ENCODE assay signal across 8 cellular contexts in the genomic region with DNA sequence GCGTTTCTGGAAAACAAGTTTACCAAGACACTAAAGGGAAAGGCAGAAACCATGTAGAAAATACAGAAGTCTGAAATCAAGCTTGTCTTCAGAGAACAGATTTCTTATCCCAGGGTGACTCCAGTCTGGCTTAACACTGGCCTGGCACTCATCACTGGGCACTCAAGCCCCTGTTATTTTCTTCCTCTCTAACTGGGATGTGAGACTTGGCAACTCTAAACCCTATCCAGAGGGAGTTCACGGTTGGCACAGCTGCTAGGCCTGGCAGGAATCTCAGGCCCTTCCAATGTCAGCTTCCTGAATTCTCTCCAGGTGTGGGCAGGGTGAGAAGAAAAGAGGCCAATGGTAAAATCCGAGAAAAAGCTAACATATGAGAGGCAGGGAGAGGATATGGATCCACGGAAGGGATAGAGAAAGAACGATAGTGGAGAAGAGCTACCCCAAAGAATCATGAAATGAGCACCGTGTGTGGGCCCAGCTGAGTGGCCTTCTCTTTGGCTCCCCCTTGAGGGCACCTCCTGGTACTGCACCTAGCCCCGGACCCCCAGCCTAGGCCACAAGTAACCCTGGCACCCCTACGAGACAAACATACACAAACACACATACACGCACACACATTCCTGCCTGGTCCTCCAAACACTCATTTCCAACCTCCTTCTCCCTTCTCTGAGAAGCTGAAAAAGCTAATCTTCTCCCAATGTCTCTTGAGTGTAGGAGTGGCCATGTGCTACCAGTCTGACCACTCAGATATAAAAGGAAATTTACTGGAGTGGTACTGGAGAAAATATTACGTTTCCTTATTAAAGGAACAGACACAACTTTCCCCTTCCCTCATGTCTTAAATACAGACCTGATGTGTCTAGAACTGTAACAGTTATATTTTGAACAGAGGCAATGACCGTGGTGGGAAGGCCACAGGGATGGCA. TPM values are rescaled to one million over a fixed set of nuclear protein-coding genes. Genes with fewer than 3 reads are reported as not detected.
DNase-seq lines count a peak whose midpoint lies in the region; ATAC-seq and TF ChIP-seq lines count a peak whose summit lies in the region.

No MANE protein-coding gene starts in this region.

- H3K4me1 ChIP-seq in HEK293 (ENCODE audit: control insufficient read depth, insufficient read depth, low read length) = no peaks in the 10 kb centered on the region
- no peaks in the 10 kb centered on the region for H3K4me1 ChIP-seq in adrenal gland (replicated peaks in 1 of 2)

- H3K4me3 ChIP-seq in HEK293 (ENCODE audit: low read depth, low read length) (no peak overlapping the region), adrenal gland (no peak overlapping the region), lower leg skin (ENCODE audit: low read depth, poor library complexity, severe bottlenecking) (no peak overlapping the region)

- H3K27me3 ChIP-seq in adrenal gland = no peaks in the 10 kb centered on the region

- CTCF ChIA-PET in HEK293 (lab: Yijun Ruan, JAX) = interaction anchor here (0.6 to 1.6 kb wide), 27 partner anchors 9 to 1763 kb away, joined by 3 to 11 read pairs (median 3); no protein-coding TSS in a partner anchor

- intact Hi-C loops in Right ventricle myocardium inferior (cut with DNase I) (loop anchor here (5.0 kb wide), 1 partner anchor 1181 kb away; no protein-coding TSS in a partner anchor), cardiac septum (cut with DNase I) (no loop called here), adrenal gland (cut with DNase I) (no loop called here), lower leg skin (cut with DNase I; ENCODE audit: low total_unique reads) (no loop called here)

- H3K9me3 ChIP-seq in HEK293 (ENCODE audit: control insufficient read depth, insufficient read depth, low read depth, low read length) (no peaks in the 10 kb centered on the region), adrenal gland (replicated peaks in 1 of 3) (no peaks in the 10 kb centered on the region)

- H3K36me3 ChIP-seq in HEK293 (ENCODE audit: control insufficient read depth in 2 of 2, insufficient read depth in 1 of 2, low read length in 2 of 2) (no peaks in the 10 kb centered on the region), adrenal gland (replicated peaks in 1 of 2) (no peaks in the 10 kb centered on the region)

- H3K27ac ChIP-seq in HEK293 (ENCODE audit: extremely low read depth, low read depth, low read length) (no peak overlapping the region), adrenal gland (no peak overlapping the region)

- POLR2A ChIA-PET in HEK293 (lab: Yijun Ruan, JAX) = interaction anchor here (0.5 kb wide), 1 partner anchor 60 kb away, joined by 4 read pairs; no protein-coding TSS in a partner anchor

- TF ChIP-seq POLR2A in adrenal gland (IDR thresholded peaks at IDR 0.05) (no peak), lower leg skin (IDR thresholded peaks at IDR 0.05) (no peak)

- DNase-seq in Right ventricle myocardium inferior (ENCODE audit: missing footprints) = no peak
- no peak for DNase-seq in cardiac septum (ENCODE audit: low spot score)
- peak; percentile 75 for DNase-seq in NCI-H1092 treated with DMSO at 0.1 percent for 48 hours (lab: John Stamatoyannopoulos, UW)
- DNase-seq in adrenal gland = peak in 3 of 7 donors; percentile 10 to 35 (median 22)
- DNase-seq in left kidney (ENCODE audit: low read depth, low spot score) = peak; percentile 24
- no peak for DNase-seq in lower leg skin (ENCODE audit: low spot score in 2 of 2)
- DNase-seq in anterior cingulate cortex (lab: John Stamatoyannopoulos, UW) = no peak

- ATAC-seq in Right ventricle myocardium inferior = peak; percentile 54

- WGBS in adrenal gland, 4 donors = 45 to 59% (median 48%) methylated on average over 11 of the region's 11 CpGs
- WGBS in lower leg skin, 2 donors = 42 to 46% methylated on average over 11 of the region's 11 CpGs

- no peak for TF ChIP-seq CTCF in HEK293 (tag by site-specific recombination; IDR thresholded peaks at IDR 0.05)
- peak; percentile 29 to 62 (median 46) for TF ChIP-seq CTCF in adrenal gland (IDR thresholded peaks at IDR 0.05)
- no peak for TF ChIP-seq CTCF in lower leg skin (IDR thresholded peaks at IDR 0.05)

TF ChIP-seq in HEK293, 187 proteins besides CTCF, POLR2A, EP300 and RAD21 (continues in another document):
- TF ChIP-seq MEIS1 (CRISPR knock-in tag; IDR thresholded peaks at IDR 0.05; ENCODE audit: borderline replicate concordance) (no peak), ZNF660 (tag by site-specific recombination; IDR thresholded peaks at IDR 0.05) (no peak), ZNF571 (tag by site-specific recombination; IDR thresholded peaks at IDR 0.05) (no peak), ZNF596 (tag by site-specific recombination; IDR thresholded peaks at IDR 0.05) (no peak), ZNF335 (tag by site-specific recombination; conservative IDR thresholded peaks at IDR 0.05) (no peak), ZNF610 (tag by site-specific recombination; IDR thresholded peaks at IDR 0.05; ENCODE audit: borderline replicate concordance) (no peak), ZNF112 (tag by site-specific recombination; IDR thresholded peaks at IDR 0.05) (no peak), SCRT1 (tag by site-specific recombination; IDR thresholded peaks at IDR 0.05; ENCODE audit: borderline replicate concordance) (no peak)
- TF ChIP-seq, protein P1, sequence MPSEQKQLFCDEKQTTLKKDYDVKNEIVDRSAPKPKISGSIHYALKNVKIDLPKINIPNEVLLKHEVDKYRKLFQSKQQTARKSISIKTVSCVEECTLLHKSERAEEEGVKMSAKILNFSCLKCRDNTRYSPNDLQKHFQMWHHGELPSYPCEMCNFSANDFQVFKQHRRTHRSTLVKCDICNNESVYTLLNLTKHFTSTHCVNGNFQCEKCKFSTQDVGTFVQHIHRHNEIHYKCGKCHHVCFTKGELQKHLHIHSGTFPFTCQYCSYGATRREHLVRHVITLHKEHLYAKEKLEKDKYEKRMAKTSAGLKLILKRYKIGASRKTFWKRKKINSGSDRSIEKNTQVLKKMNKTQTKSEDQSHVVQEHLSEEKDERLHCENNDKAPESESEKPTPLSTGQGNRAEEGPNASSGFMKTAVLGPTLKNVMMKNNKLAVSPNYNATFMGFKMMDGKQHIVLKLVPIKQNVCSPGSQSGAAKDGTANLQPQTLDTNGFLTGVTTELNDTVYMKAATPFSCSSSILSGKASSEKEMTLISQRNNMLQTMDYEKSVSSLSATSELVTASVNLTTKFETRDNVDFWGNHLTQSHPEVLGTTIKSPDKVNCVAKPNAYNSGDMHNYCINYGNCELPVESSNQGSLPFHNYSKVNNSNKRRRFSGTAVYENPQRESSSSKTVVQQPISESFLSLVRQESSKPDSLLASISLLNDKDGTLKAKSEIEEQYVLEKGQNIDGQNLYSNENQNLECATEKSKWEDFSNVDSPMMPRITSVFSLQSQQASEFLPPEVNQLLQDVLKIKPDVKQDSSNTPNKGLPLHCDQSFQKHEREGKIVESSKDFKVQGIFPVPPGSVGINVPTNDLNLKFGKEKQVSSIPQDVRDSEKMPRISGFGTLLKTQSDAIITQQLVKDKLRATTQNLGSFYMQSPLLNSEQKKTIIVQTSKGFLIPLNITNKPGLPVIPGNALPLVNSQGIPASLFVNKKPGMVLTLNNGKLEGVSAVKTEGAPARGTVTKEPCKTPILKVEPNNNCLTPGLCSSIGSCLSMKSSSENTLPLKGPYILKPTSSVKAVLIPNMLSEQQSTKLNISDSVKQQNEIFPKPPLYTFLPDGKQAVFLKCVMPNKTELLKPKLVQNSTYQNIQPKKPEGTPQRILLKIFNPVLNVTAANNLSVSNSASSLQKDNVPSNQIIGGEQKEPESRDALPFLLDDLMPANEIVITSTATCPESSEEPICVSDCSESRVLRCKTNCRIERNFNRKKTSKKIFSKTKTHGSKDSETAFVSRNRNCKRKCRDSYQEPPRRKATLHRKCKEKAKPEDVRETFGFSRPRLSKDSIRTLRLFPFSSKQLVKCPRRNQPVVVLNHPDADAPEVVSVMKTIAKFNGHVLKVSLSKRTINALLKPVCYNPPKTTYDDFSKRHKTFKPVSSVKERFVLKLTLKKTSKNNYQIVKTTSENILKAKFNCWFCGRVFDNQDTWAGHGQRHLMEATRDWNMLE (tag by site-specific recombination; conservative IDR thresholded peaks at IDR 0.05; ENCODE audit: low read depth) = no peak
- TF ChIP-seq, protein P2, sequence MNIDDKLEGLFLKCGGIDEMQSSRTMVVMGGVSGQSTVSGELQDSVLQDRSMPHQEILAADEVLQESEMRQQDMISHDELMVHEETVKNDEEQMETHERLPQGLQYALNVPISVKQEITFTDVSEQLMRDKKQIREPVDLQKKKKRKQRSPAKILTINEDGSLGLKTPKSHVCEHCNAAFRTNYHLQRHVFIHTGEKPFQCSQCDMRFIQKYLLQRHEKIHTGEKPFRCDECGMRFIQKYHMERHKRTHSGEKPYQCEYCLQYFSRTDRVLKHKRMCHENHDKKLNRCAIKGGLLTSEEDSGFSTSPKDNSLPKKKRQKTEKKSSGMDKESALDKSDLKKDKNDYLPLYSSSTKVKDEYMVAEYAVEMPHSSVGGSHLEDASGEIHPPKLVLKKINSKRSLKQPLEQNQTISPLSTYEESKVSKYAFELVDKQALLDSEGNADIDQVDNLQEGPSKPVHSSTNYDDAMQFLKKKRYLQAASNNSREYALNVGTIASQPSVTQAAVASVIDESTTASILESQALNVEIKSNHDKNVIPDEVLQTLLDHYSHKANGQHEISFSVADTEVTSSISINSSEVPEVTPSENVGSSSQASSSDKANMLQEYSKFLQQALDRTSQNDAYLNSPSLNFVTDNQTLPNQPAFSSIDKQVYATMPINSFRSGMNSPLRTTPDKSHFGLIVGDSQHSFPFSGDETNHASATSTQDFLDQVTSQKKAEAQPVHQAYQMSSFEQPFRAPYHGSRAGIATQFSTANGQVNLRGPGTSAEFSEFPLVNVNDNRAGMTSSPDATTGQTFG (tag by site-specific recombination; IDR thresholded peaks at IDR 0.05; ENCODE audit: borderline replicate concordance) = no peak
- TF ChIP-seq, protein P3, sequence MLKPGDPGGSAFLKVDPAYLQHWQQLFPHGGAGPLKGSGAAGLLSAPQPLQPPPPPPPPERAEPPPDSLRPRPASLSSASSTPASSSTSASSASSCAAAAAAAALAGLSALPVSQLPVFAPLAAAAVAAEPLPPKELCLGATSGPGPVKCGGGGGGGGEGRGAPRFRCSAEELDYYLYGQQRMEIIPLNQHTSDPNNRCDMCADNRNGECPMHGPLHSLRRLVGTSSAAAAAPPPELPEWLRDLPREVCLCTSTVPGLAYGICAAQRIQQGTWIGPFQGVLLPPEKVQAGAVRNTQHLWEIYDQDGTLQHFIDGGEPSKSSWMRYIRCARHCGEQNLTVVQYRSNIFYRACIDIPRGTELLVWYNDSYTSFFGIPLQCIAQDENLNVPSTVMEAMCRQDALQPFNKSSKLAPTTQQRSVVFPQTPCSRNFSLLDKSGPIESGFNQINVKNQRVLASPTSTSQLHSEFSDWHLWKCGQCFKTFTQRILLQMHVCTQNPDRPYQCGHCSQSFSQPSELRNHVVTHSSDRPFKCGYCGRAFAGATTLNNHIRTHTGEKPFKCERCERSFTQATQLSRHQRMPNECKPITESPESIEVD (tag by site-specific recombination; IDR thresholded peaks at IDR 0.05) = no peak

RNA-seq across cellular contexts. Expression of a gene that starts 16.6 kb away (rescaled TPM):
- 0.05 TPM for total RNA-seq in Right ventricle myocardium inferior
- total RNA-seq in cardiac septum = 0.22 TPM
- under 1 TPM in 3 of 8 donors, not detected in 5; 0.11 to 0.41 (median 0.39) TPM for total RNA-seq in adrenal gland
- polyA plus RNA-seq in adrenal gland = under 1 TPM; 0.07 to 0.11 (median 0.08) TPM
- total RNA-seq in lower leg skin = under 1 TPM in 3 of 4 donors, not detected in 1; 0.07 to 0.13 (median 0.08) TPM

Comparison
In these comparisons a context has a peak if more than half of its experiments do, and no peak if none do; other contexts are left out.
1. DNase-seq: peak in NCI-H1092 treated with DMSO at 0.1 percent for 48 hours (single experiment) and left kidney (single experiment); none in Right ventricle myocardium inferior (single experiment), cardiac septum (single experiment), lower leg skin (0 of 2) and anterior cingulate cortex (0 of 58).
2. CTCF ChIP-seq: peak in adrenal gland (6 of 6); none in HEK293 (single experiment) and lower leg skin (0 of 3).